1 cellular context compared by ENCODE assay signal in genomic region chr19:29672933-29673336, GRCh38.
TF ChIP-seq lines count a peak whose summit lies in the region.

No MANE protein-coding gene starts in this region.

TF ChIP-seq in GM12878, 131 proteins besides CTCF, POLR2A, EP300 and RAD21 (continued from another document):
- TF ChIP-seq ZBTB40 (IDR thresholded peaks at IDR 0.05; ENCODE audit: borderline replicate concordance), result peak; percentile 53; the same call in 1 of the 2 replicates
- TF ChIP-seq ZNF207 (IDR thresholded peaks at IDR 0.05; ENCODE audit: borderline replicate concordance), result no peak
- TF ChIP-seq MEF2B (IDR thresholded peaks at IDR 0.05; ENCODE audit: partially characterized antibody, poor library complexity, severe bottlenecking), result peak; percentile 13
- TF ChIP-seq ATF3 (IDR thresholded peaks at IDR 0.05; ENCODE audit: borderline replicate concordance, extremely low read depth, low read depth, low read length), result no peak
- no peak for TF ChIP-seq BACH1 (IDR thresholded peaks at IDR 0.05; ENCODE audit: borderline replicate concordance)
- TF ChIP-seq ZNF217 (IDR thresholded peaks at IDR 0.05), result no peak
- TF ChIP-seq RFX5 (IDR thresholded peaks at IDR 0.05; ENCODE audit: low read depth, low read length), result no peak
- TF ChIP-seq ELK1 (IDR thresholded peaks at IDR 0.05; ENCODE audit: low read depth, low read length), result no peak
- TF ChIP-seq PAX5 (IDR thresholded peaks at IDR 0.05; ENCODE audit: borderline replicate concordance, low read depth, low read length), result peak; percentile 100
- no peak for TF ChIP-seq E4F1 (IDR thresholded peaks at IDR 0.05; ENCODE audit: borderline replicate concordance, partially characterized antibody)
- peak; percentile 25; the same call in 1 of the 2 replicates for TF ChIP-seq EED (IDR thresholded peaks at IDR 0.05; ENCODE audit: low read depth)
